In genomic region chr6:44126320-44127149, GRCh38 we compare ENCODE assay signal across 1 cellular context.
TF ChIP-seq lines count a peak whose summit lies in the region.

No MANE protein-coding gene starts in this region.

TF ChIP-seq in K562, 482 proteins besides CTCF, POLR2A, EP300 and RAD21 (continues in another document):
- TF ChIP-seq CHD7 (IDR thresholded peaks at IDR 0.05; ENCODE audit: low read depth, low read length) (no peak), FOXA3 (CRISPR knock-in tag; conservative IDR thresholded peaks at IDR 0.05 in 1 of 2, IDR thresholded peaks at IDR 0.05 in 1 of 2) (0 out of 4 replicates have a peak, but pooled peaks of 1 of the 2 experiments have one; percentile 19), UBTF (IDR thresholded peaks at IDR 0.05; ENCODE audit: borderline replicate concordance in 1 of 2, low read depth in 2 of 2, low read length in 2 of 2) (peak; percentile 28 to 73; a peak in 1 of 4 replicates), ZNF512 (tag; IDR thresholded peaks at IDR 0.05) (no peak), CLOCK (CRISPR knock-in tag; IDR thresholded peaks at IDR 0.05; ENCODE audit: borderline replicate concordance) (no peak), HDAC2 (IDR thresholded peaks at IDR 0.05) (no peak), MEF2A (IDR thresholded peaks at IDR 0.05; ENCODE audit: control insufficient read depth, low read depth, low read length) (no peak), PKNOX1 (IDR thresholded peaks at IDR 0.05) (peak; percentile 56), ZNF407 (IDR thresholded peaks at IDR 0.05; ENCODE audit: low read depth) (no peak), PBX2 (CRISPR knock-in tag; IDR thresholded peaks at IDR 0.05; ENCODE audit: low read depth) (no peak), PBX2 (tag; conservative IDR thresholded peaks at IDR 0.05; ENCODE audit: low read depth) (peak; percentile 73)
